Comparison of ENCODE assay signal across 1 cellular context in the genomic region with DNA sequence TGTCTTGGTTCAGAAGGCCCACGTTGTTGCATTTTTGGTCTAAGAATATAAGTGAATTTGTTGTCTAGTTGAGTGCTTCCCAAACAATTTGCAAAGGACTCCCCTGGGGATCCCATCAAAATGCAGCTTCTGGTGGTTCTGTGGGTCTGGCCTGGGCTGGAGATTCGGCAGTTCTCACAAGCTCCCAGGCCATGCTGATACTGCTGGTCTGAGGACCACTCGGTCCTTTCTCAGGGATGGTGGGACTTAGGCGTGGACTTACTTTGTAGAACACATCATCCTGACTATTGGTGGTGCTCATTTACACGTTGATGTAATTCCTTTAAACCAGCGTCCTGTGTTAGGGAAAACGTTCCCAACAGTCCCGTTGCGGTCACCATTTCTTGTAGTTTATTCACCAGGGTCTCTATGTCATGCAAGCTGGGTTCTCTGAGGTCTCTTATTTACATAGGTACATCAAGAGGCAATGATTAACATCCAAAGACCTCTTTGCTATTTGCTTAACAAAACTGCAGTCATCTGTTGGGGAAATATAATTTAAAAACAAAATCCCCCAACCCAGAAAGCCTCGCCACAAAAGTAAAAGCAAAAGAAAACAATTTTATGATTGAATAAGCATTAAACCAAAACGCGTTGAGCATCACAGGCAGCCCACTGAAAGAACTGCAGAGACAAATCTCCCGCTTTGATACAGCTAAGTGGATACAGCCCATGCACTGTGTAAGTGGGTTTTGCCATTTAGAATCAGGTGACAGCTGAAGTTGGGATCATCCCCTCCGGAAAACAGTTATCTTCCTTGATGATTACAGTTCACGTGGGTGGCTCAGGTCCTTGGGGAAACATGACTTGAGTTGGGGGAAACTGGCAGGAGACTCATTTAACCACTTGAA.
TF ChIP-seq lines count a peak whose summit lies in the region.

No MANE protein-coding gene starts in this region.

TF ChIP-seq in SK-N-SH, 30 proteins besides CTCF, POLR2A, EP300 and RAD21:
- TF ChIP-seq RCOR1 (IDR thresholded peaks at IDR 0.05; ENCODE audit: low read length), result no peak
- TF ChIP-seq MEF2A (IDR thresholded peaks at IDR 0.05; ENCODE audit: borderline replicate concordance, low read depth), result no peak
- TF ChIP-seq TCF12 (IDR thresholded peaks at IDR 0.05), result no peak
- no peak for TF ChIP-seq ELF1 (IDR thresholded peaks at IDR 0.05)
